In genomic region chr19:35155981-35156672, GRCh38 we compare ENCODE assay signal across 10 cellular contexts. TPM values are rescaled to one million over a fixed set of nuclear protein-coding genes. Genes with fewer than 3 reads are reported as not detected.
DNase-seq lines count a peak whose midpoint lies in the region; ATAC-seq and TF ChIP-seq lines count a peak whose summit lies in the region.
"Had no signal": no experiment of that assay in that cellular context is flagged by ENCODE, and none has a peak within 500 bp of the region (broad histone marks: within the 10 kb centered on the region; RNA-seq: fewer than 3 reads in every experiment).

No MANE protein-coding gene starts in this region.

- peaks cover 37 to 49% of the 10 kb centered on the region in 2 donors for H3K4me1 Mint-ChIP-seq in effector memory CD8-positive, alpha-beta T cell (ENCODE audit: low read depth in 2 of 2)

- WGBS in lower leg skin, 2 donors: 82 to 84% methylated on average over 6 of the region's 6 CpGs

- H3K79me2 ChIP-seq in DOHH2 (ENCODE audit: control insufficient read depth, low read length): peaks cover 16% of the 10 kb centered on the region

- H3K27me3 Mint-ChIP-seq in effector memory CD8-positive, alpha-beta T cell: no peaks in the 10 kb centered on the region

- H3K4me3 Mint-ChIP-seq in effector memory CD8-positive, alpha-beta T cell: peak overlapping the region; percentile 99 to 100

- peak overlapping the region; percentile 98 to 99 for H3K27ac Mint-ChIP-seq in effector memory CD8-positive, alpha-beta T cell

- H3K4me3 ChIP-seq in DOHH2 (ENCODE audit: low read length) (peak overlapping the region; percentile 89), MG63 (peak overlapping the region; percentile 83), neutrophil (ENCODE audit: low read depth in 1 of 2, low read length in 1 of 2) (peak overlapping the region; percentile 82 to 85), lower leg skin (ENCODE audit: low read depth, poor library complexity, severe bottlenecking) (no peak overlapping the region)

- no peaks in the 10 kb centered on the region for H3K9me3 Mint-ChIP-seq in effector memory CD8-positive, alpha-beta T cell

- H3K27ac ChIP-seq in DOHH2 (ENCODE audit: low read depth, low read length): no peak overlapping the region
- H3K27ac ChIP-seq in neutrophil: no peak overlapping the region

- H3K36me3 Mint-ChIP-seq in effector memory CD8-positive, alpha-beta T cell (ENCODE audit: insufficient read depth): peaks cover 62% of the 10 kb centered on the region

- TF ChIP-seq POLR2A in lower leg skin (IDR thresholded peaks at IDR 0.05) (no peak), GM18505 (IDR thresholded peaks at IDR 0.05; ENCODE audit: borderline replicate concordance, extremely low read depth, insufficient read depth, insufficient read length) (no peak)

- H3K9me2 ChIP-seq in DOHH2 (replicated peaks; ENCODE audit: control insufficient read depth, low read length): no peaks in the 10 kb centered on the region

- H3F3A ChIP-seq in DOHH2 (ENCODE audit: control insufficient read depth, insufficient read depth): no peaks in the 10 kb centered on the region

- H3K36me3 ChIP-seq in DOHH2 (ENCODE audit: control insufficient read depth, low read length) (peaks cover 44% of the 10 kb centered on the region), MG63 (peaks cover 55% of the 10 kb centered on the region), neutrophil (peaks cover 46% of the 10 kb centered on the region)

- H3K27me3 ChIP-seq in DOHH2 (ENCODE audit: control insufficient read depth, low read length): peaks cover 8% of the 10 kb centered on the region
- no peaks in the 10 kb centered on the region for H3K27me3 ChIP-seq in MG63
- peaks cover 11% of the 10 kb centered on the region for H3K27me3 ChIP-seq in neutrophil

- TF ChIP-seq CTCF in DOHH2 (IDR thresholded peaks at IDR 0.05; ENCODE audit: low read depth, low read length, poor library complexity, severe bottlenecking): no peak
- no peak for TF ChIP-seq CTCF in neutrophil (IDR thresholded peaks at IDR 0.05)
- no peak for TF ChIP-seq CTCF in lower leg skin (IDR thresholded peaks at IDR 0.05)

- H3K9me3 ChIP-seq in DOHH2 (ENCODE audit: control insufficient read depth, insufficient read depth, low read length): no peaks in the 10 kb centered on the region
- H3K9me3 ChIP-seq in MG63: no peaks in the 10 kb centered on the region
- no peaks in the 10 kb centered on the region for H3K9me3 ChIP-seq in neutrophil

- DNase-seq in MG63: no peak
- no peak for DNase-seq in effector memory CD8-positive, alpha-beta T cell
- no peak for DNase-seq in lower leg skin (ENCODE audit: low spot score in 2 of 2)
- DNase-seq in CD1c-positive myeloid dendritic cell (ENCODE audit: extremely low spot score): no peak
- DNase-seq in NCI-H128 (lab: John Stamatoyannopoulos, UW; ENCODE audit: unreplicated experiment): no peak
- DNase-seq: NCI-H1417 treated with DMSO at 0.1 percent for 48 hours had no signal

- ATAC-seq in effector memory CD8-positive, alpha-beta T cell (replicated peaks): no peak
- no peak for ATAC-seq in GM18505 (IDR thresholded peaks at IDR 0.05; ENCODE audit: unreplicated experiment)

- peak overlapping the region; percentile 76 for H3K4me2 ChIP-seq in DOHH2 (ENCODE audit: low read length)

- intact Hi-C loops in lower leg skin (cut with DNase I; ENCODE audit: low total_unique reads): no loop called here

- no peaks in the 10 kb centered on the region for H4K20me1 ChIP-seq in DOHH2 (ENCODE audit: control insufficient read depth, insufficient read depth, low read depth, low read length)

- H3K4me1 ChIP-seq in DOHH2 (ENCODE audit: control insufficient read depth, low read length): peaks cover 30% of the 10 kb centered on the region
- H3K4me1 ChIP-seq in neutrophil (ENCODE audit: control insufficient read depth in 1 of 2, insufficient read depth in 1 of 2, low read depth in 1 of 2, low read length in 1 of 2): peaks cover 32 to 42% of the 10 kb centered on the region in 2 experiments

RNA-seq across cellular contexts. Expression of gene FXYD5, which starts 1.6 kb away (rescaled TPM):
- 28.9 and 59.7 TPM in 2 replicates for total RNA-seq in MG63 (2014; rRNA removed; shearing (Covaris generic); ENCODE audit: low replicate concordance)
- total RNA-seq in lower leg skin: 10 to 100 TPM; 41.4 to 59.8 (median 57.7) TPM

RNA-seq across cellular contexts. Expression of gene FXYD7, which starts 13.1 kb away (rescaled TPM):
- total RNA-seq in MG63 (2014; rRNA removed; shearing (Covaris generic); ENCODE audit: low replicate concordance): not detected in 2 replicates
- 1 to 10 TPM in 1 of 4 donors, not detected in 3; 1.3 TPM for total RNA-seq in lower leg skin
- total RNA-seq: lung microvascular endothelial cell had no signal

RNA-seq across cellular contexts. Expression of gene FXYD1, which starts 17.5 kb away (rescaled TPM):
- total RNA-seq in MG63 (2014; rRNA removed; shearing (Covaris generic); ENCODE audit: low replicate concordance): not detected in 2 replicates
- total RNA-seq in lower leg skin: 10 to 100 TPM in 1 of 4 donors, 1 to 10 TPM in 2, not detected in 1; 5.5 to 20.9 (median 6.5) TPM
- total RNA-seq: lung microvascular endothelial cell had no signal

RNA-seq across cellular contexts. Expression of gene LGI4, which starts 21.3 kb away (rescaled TPM):
- 0.76 TPM in 1 of 2 replicates, not detected in the other for total RNA-seq in MG63 (2014; rRNA removed; shearing (Covaris generic); ENCODE audit: low replicate concordance)
- total RNA-seq in lower leg skin: 10 to 100 TPM in 1 of 4 donors, 1 to 10 TPM in 3; 4.3 to 19.4 (median 8.9) TPM
- total RNA-seq: lung microvascular endothelial cell had no signal

RNA-seq across cellular contexts. Expression of gene FXYD3, which starts 40.5 kb away (rescaled TPM):
- not detected in 2 replicates for total RNA-seq in MG63 (2014; rRNA removed; shearing (Covaris generic); ENCODE audit: low replicate concordance)
- 100 to 1,000 TPM; 391 to 630 (median 546) TPM for total RNA-seq in lower leg skin
- total RNA-seq: lung microvascular endothelial cell had no signal
